Comparison of ENCODE assay signal across 8 cellular contexts in the genomic region with DNA sequence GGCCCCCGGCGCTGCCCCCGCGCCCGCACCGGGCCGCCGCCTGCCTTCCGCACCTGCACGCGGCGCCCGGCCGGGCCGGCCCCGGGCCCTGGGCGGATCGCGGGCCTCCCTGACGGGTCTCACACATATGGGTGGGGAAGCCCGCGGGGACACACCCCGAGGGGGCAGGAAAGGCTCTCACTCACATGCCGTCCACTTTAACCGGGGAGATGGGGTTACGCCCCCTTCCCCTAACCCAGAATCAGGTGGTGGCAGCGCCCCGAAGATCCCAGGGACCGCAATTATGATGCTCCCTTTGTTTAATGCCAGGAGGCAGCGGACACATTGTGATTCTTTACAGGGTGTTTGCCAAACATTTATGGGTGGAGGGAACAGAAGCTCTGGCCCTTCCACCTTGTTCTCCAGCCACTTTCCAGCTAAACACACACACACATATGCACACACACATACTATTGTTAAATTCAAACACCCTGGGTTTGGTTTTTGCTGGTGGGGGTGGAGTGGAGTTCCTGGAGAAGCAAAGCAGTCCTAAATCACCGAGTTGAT. TPM values are rescaled to one million over a fixed set of nuclear protein-coding genes. Genes with fewer than 3 reads are reported as not detected.
DNase-seq lines count a peak whose midpoint lies in the region; ATAC-seq, FAIRE-seq and TF ChIP-seq lines count a peak whose summit lies in the region.

No MANE protein-coding gene starts in this region.

- H3K4me2 ChIP-seq in HepG2 (ENCODE audit: low read depth, low read length) = peak overlapping the region; percentile 84

- intact Hi-C loops in activated naive CD4-positive, alpha-beta T cell treated with anti-CD3 and anti-CD28 coated beads for 36 hours (cut with micrococcal nuclease) = loop anchor here (1.0 to 5.0 kb wide), 7 partner anchors 119 to 466 kb away; partner anchors contain the start of genes HSPE1 and PGAP1
- intact Hi-C loops in HepG2 (cut with micrococcal nuclease; ENCODE audit: unreplicated experiment) = loop anchor here (1.0 kb wide), 1 partner anchor 120 kb away; no protein-coding TSS in a partner anchor

- no peak for TF ChIP-seq POLR2A in HepG2 (IDR thresholded peaks at IDR 0.05; ENCODE audit: insufficient read depth in 1 of 2, low read depth in 2 of 2, low read length in 2 of 2)

- in situ Hi-C loops in HepG2 (cut with HindIII; ENCODE audit: extremely low pct_ligation_motif_present, low pct_unique_long_range_greater_than_20kb) = no loop called here

- peak overlapping the region; percentile 61 for H2AFZ ChIP-seq in HepG2 (ENCODE audit: low read length)

- H3K4me3 ChIP-seq in HepG2 (replicated peaks in 1 of 3; ENCODE audit: insufficient read depth in 1 of 3, low read depth in 2 of 3, low read length in 3 of 3) = peak overlapping the region in 2 of 3 experiments; percentile 34 to 76; a peak in 4 of 6 replicates

- FAIRE-seq in HepG2 (lab: Jason Lieb, UNC) = no peak

- peak overlapping the region; percentile 14; the same call in 1 of the 2 replicates for H3K9ac ChIP-seq in HepG2 (ENCODE audit: insufficient read depth, low read depth, low read length)

- no TSS peak for BruUV-seq in HepG2 (replicated peaks; lab: Mats Ljungman, UMichigan)

- no peaks in the 10 kb centered on the region for H3K36me3 ChIP-seq in HepG2 (replicated peaks in 1 of 2; ENCODE audit: control insufficient read depth in 1 of 2, insufficient read depth in 2 of 2, low read length in 2 of 2)

- no peaks in the 10 kb centered on the region for H3K27me3 Mint-ChIP-seq in activated naive CD4-positive, alpha-beta T cell treated with anti-CD3 and anti-CD28 coated beads for 36 hours (ENCODE audit: low read depth)
- no peaks in the 10 kb centered on the region for H3K27me3 Mint-ChIP-seq in activated naive CD8-positive, alpha-beta T cell
- H3K27me3 Mint-ChIP-seq in type B pancreatic cell = peaks cover 54% of the 10 kb centered on the region

- TF ChIP-seq EP300 in HepG2 (IDR thresholded peaks at IDR 0.05; ENCODE audit: low read depth in 2 of 2, low read length in 2 of 2) = no peak
- no peak for TF ChIP-seq EP300 in HepG2 (CRISPR knock-in tag; IDR thresholded peaks at IDR 0.05; ENCODE audit: borderline replicate concordance)

- TF ChIP-seq CTCF in HepG2 (CRISPR knock-in tag; IDR thresholded peaks at IDR 0.05) (no peak), type B pancreatic cell (conservative IDR thresholded peaks at IDR 0.05) (no peak)

- peak overlapping the region; percentile 87 for H3K27ac Mint-ChIP-seq in activated naive CD4-positive, alpha-beta T cell treated with anti-CD3 and anti-CD28 coated beads for 36 hours
- H3K27ac Mint-ChIP-seq in activated naive CD8-positive, alpha-beta T cell = peak overlapping the region; percentile 94
- peak overlapping the region; percentile 59 for H3K27ac Mint-ChIP-seq in type B pancreatic cell

- H3K27me3 ChIP-seq in HepG2 (ENCODE audit: control insufficient read depth in 1 of 2, insufficient read depth in 2 of 2, low read length in 2 of 2) = peaks cover 0 to 57% of the 10 kb centered on the region in 2 experiments; a peak in 4 of 5 replicates

- no peak for TF ChIP-seq RAD21 in HepG2 (CRISPR knock-in tag; IDR thresholded peaks at IDR 0.05)

- H3K4me1 ChIP-seq in HepG2 (ENCODE audit: insufficient read depth, low read length) = peaks cover 11% of the 10 kb centered on the region

- no peaks in the 10 kb centered on the region for H4K20me1 ChIP-seq in HepG2 (ENCODE audit: insufficient read depth, low read length)

- peaks cover 9% of the 10 kb centered on the region for H3K36me3 Mint-ChIP-seq in activated naive CD4-positive, alpha-beta T cell treated with anti-CD3 and anti-CD28 coated beads for 36 hours (ENCODE audit: low read depth)
- peaks cover 2% of the 10 kb centered on the region for H3K36me3 Mint-ChIP-seq in activated naive CD8-positive, alpha-beta T cell
- H3K36me3 Mint-ChIP-seq in type B pancreatic cell = no peaks in the 10 kb centered on the region

- DNase-seq in activated naive CD4-positive, alpha-beta T cell treated with anti-CD3 and anti-CD28 coated beads for 36 hours = no peak
- no peak for DNase-seq in activated naive CD4-positive, alpha-beta T cell (lab: John Stamatoyannopoulos, UW)
- DNase-seq in HepG2 (ENCODE audit: low spot score) = no peak
- DNase-seq in type B pancreatic cell (ENCODE audit: extremely low spot score, unreplicated experiment) = no peak

- 19% methylated on average over 6 of the region's 31 CpGs for WGBS in HepG2 (ENCODE audit: low lambda C conversion rate)

- H3K4me1 Mint-ChIP-seq in activated naive CD4-positive, alpha-beta T cell treated with anti-CD3 and anti-CD28 coated beads for 36 hours (ENCODE audit: low read depth) = peaks cover 57% of the 10 kb centered on the region
- peaks cover 62% of the 10 kb centered on the region for H3K4me1 Mint-ChIP-seq in activated naive CD8-positive, alpha-beta T cell (ENCODE audit: low read depth)
- H3K4me1 Mint-ChIP-seq in type B pancreatic cell (ENCODE audit: unreplicated experiment) = peaks cover 21% of the 10 kb centered on the region

- CTCF ChIA-PET in activated naive CD4-positive, alpha-beta T cell treated with anti-CD3 and anti-CD28 coated beads for 36 hours (lab: Charles Lee) = interaction anchor here (0.7 to 6.9 kb wide), 25 partner anchors 10 to 198 kb away, joined by 3 to 66 read pairs (median 5); no protein-coding TSS in a partner anchor
- CTCF ChIA-PET in HepG2 (lab: Yijun Ruan, JAX; ENCODE audit: low intra/inter-chr PET ratio, low total read pairs) = no interaction called here

- no peaks in the 10 kb centered on the region for H3K9me3 ChIP-seq in HepG2 (ENCODE audit: low read length)

- ATAC-seq in HepG2 = no peak
- no peak for ATAC-seq in GM19467 (IDR thresholded peaks at IDR 0.05; ENCODE audit: unreplicated experiment)
- no peak for ATAC-seq in GM19351 (IDR thresholded peaks at IDR 0.05; ENCODE audit: unreplicated experiment)
- ATAC-seq in GM21723 (IDR thresholded peaks at IDR 0.05; ENCODE audit: unreplicated experiment) = no peak

- H3K9me3 Mint-ChIP-seq in activated naive CD4-positive, alpha-beta T cell treated with anti-CD3 and anti-CD28 coated beads for 36 hours = no peaks in the 10 kb centered on the region
- no peaks in the 10 kb centered on the region for H3K9me3 Mint-ChIP-seq in activated naive CD8-positive, alpha-beta T cell (ENCODE audit: low read depth)
- H3K9me3 Mint-ChIP-seq in type B pancreatic cell = no peaks in the 10 kb centered on the region

- H3K27ac ChIP-seq in HepG2 (ENCODE audit: extremely low read length, insufficient read depth, low read length) = no peak overlapping the region

- POLR2A ChIA-PET in HepG2 (lab: Yijun Ruan, JAX) = no interaction called here

- peak overlapping the region; percentile 75 for H3K4me3 Mint-ChIP-seq in activated naive CD4-positive, alpha-beta T cell treated with anti-CD3 and anti-CD28 coated beads for 36 hours
- peak overlapping the region; percentile 90 for H3K4me3 Mint-ChIP-seq in activated naive CD8-positive, alpha-beta T cell
- H3K4me3 Mint-ChIP-seq in type B pancreatic cell = peak overlapping the region; percentile 89

- H3K79me2 ChIP-seq in HepG2 (ENCODE audit: insufficient read depth, low read length) = no peaks in the 10 kb centered on the region

RNA-seq across cellular contexts. Expression of gene ANKRD44, which starts 0.4 kb away (rescaled TPM):
- total RNA-seq in activated naive CD4-positive, alpha-beta T cell treated with anti-CD3 and anti-CD28 coated beads for 36 hours = 100 to 1,000 TPM in 1 of 2 experiments, 10 to 100 TPM in 1; 87.8 to 101 TPM
- total RNA-seq in HepG2 (2016; rRNA removed; fragmentation: Illumina TruSeq; extraction: Trizol) = 0.11 and 0.36 TPM in 2 replicates
- total RNA-seq in HepG2 (2016; cell fraction: cytosol; rRNA removed; fragmentation: Illumina TruSeq; extraction: Trizol; ENCODE audit: low read depth) = not detected in 2 replicates
- 0.55 and 0.63 TPM in 2 replicates for total RNA-seq in HepG2 (2016; cell fraction: insoluble cytoplasmic fraction; rRNA removed; fragmentation: Illumina TruSeq; extraction: Trizol)
- 0.77 TPM in 1 of 2 replicates, not detected in the other for total RNA-seq in HepG2 (2016; cell fraction: membrane; rRNA removed; fragmentation: Illumina TruSeq; extraction: Trizol)
- total RNA-seq in HepG2 (2016; cell fraction: nucleus; rRNA removed; fragmentation: Illumina TruSeq; extraction: Trizol) = 0.44 and 1.2 TPM in 2 replicates
- 0.04 and 0.05 TPM in 2 replicates for polyA plus RNA-seq in HepG2 (2011; rRNA removed)
- 0.03 and 0.08 TPM in 2 replicates for polyA plus RNA-seq in HepG2 (2011; cell fraction: cytosol; rRNA removed)
- polyA plus RNA-seq in HepG2 (2011; cell fraction: nucleus; rRNA removed) = 1.3 and 2.2 TPM in 2 replicates
- 0.04 TPM in 1 of 2 replicates, not detected in the other for polyA plus RNA-seq in HepG2 (2012)
- polyA plus RNA-seq in HepG2 (2016; cell fraction: cytosol; fragmentation: Illumina TruSeq; extraction: Trizol; ENCODE audit: low read depth) = 0.16 TPM in 1 of 2 replicates, not detected in the other
- 0.09 and 0.17 TPM in 2 replicates for polyA plus RNA-seq in HepG2 (2016; cell fraction: insoluble cytoplasmic fraction; fragmentation: Illumina TruSeq; extraction: Trizol; ENCODE audit: low read depth)
- polyA plus RNA-seq in HepG2 (2016; cell fraction: membrane; fragmentation: Illumina TruSeq; extraction: Trizol; ENCODE audit: low read depth) = not detected in 2 replicates
- 0.07 and 0.21 TPM in 2 replicates for polyA plus RNA-seq in HepG2 (2016; cell fraction: nucleus; fragmentation: Illumina TruSeq; extraction: Trizol; ENCODE audit: insufficient read depth, low read depth)
- 0.52 and 22.4 TPM in 2 replicates for polyA minus RNA-seq in HepG2 (2011; rRNA and poly(A)+ RNA removed; ENCODE audit: low replicate concordance)
- not detected in 2 replicates for polyA minus RNA-seq in HepG2 (2011; cell fraction: cytosol; rRNA and poly(A)+ RNA removed)
- 1.2 and 1.3 TPM in 2 replicates for polyA minus RNA-seq in HepG2 (2011; cell fraction: nucleus; rRNA and poly(A)+ RNA removed)
- 3.1 and 14.2 TPM in 2 replicates for total RNA-seq in type B pancreatic cell (ENCODE audit: low replicate concordance)
